Comparison of ENCODE assay signal across 8 cellular contexts in the genomic region with DNA sequence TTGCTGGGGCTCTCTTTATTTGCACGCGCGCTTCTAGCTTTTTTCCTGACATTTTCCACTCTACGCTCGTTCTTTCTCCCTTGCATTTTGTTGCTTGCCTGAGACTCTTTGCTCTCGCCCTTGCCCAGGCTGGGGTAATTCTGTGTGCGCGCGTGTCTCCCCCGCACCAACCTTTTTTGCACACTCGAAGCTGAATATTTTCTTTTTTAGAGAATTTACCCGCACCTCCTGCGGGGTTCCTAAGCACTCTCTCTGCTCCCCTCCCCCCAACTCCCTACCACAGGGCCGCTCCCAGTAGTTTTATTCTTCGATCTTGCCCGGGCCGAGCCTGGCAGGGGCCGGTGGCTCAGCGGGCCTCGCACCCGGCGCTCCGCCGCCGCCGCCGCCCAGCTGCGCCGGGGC. TPM values are rescaled to one million over a fixed set of nuclear protein-coding genes. Genes with fewer than 3 reads are reported as not detected.
DNase-seq lines count a peak whose midpoint lies in the region; ATAC-seq, FAIRE-seq and TF ChIP-seq lines count a peak whose summit lies in the region.

No MANE protein-coding gene starts in this region.

- DNase-seq in heart right ventricle, result peak in 1 of 2 donors; percentile 11
- no peak for DNase-seq in Right ventricle myocardium inferior (ENCODE audit: missing footprints)
- no peak for DNase-seq in GM12878 (ENCODE audit: low read depth, low spot score)
- DNase-seq in mesendoderm, result no peak
- DNase-seq in vagina (ENCODE audit: extremely low spot score in 2 of 2), result no peak
- DNase-seq in pons (ENCODE audit: low spot score), result no peak
- no peak for DNase-seq in NCI-H1694 treated with DMSO at 0.1 percent for 48 hours (lab: John Stamatoyannopoulos, UW)

- peaks cover 19 to 73% (median 64%) of the 10 kb centered on the region in 9 donors for H3K4me1 ChIP-seq in heart right ventricle
- H3K4me1 ChIP-seq in GM12878 (ENCODE audit: control insufficient read depth, insufficient read depth, low read length), result peaks cover 62% of the 10 kb centered on the region
- H3K4me1 ChIP-seq in mesendoderm (ENCODE audit: control insufficient read depth, low read depth, low read length), result peaks cover 2% of the 10 kb centered on the region
- peaks cover 52% of the 10 kb centered on the region for H3K4me1 ChIP-seq in vagina

- POLR2A ChIA-PET in GM12878 (lab: Charles Lee), result no interaction called here

- intact Hi-C loops in heart right ventricle (cut with DNase I), result loop anchor here in 9 of 10 donors (5.0 to 10.0 kb wide), 18 partner anchors 51 to 838 kb away; no protein-coding TSS in a partner anchor
- intact Hi-C loops in Right ventricle myocardium inferior (cut with DNase I), result loop anchor here (2.0 to 10.0 kb wide), 5 partner anchors 194 to 316 kb away; no protein-coding TSS in a partner anchor
- intact Hi-C loops in GM12878 (cut with micrococcal nuclease; ENCODE audit: unreplicated experiment), result loop anchor here (5.0 kb wide), 1 partner anchor 181 kb away; no protein-coding TSS in a partner anchor
- intact Hi-C loops in vagina (cut with DNase I), result loop anchor here (5.0 to 10.0 kb wide), 2 partner anchors 421 to 858 kb away; a partner anchor contains a TSS

- H4K5ac ChIP-seq in mesendoderm (ENCODE audit: low read length), result no peak overlapping the region

- no peak overlapping the region for H2BK15ac ChIP-seq in mesendoderm (replicated peaks; ENCODE audit: low read depth)

- H4K20me1 ChIP-seq in GM12878 (ENCODE audit: control insufficient read depth, insufficient read depth), result no peaks in the 10 kb centered on the region

- SMC1A ChIA-PET in GM12878 (lab: Charles Lee; ENCODE audit: uncharacterized antibody, unreplicated experiment), result interaction anchor here (0.6 to 1.4 kb wide), 3 partner anchors 417 to 572 kb away, joined by 3 read pairs; no protein-coding TSS in a partner anchor

- H3K56ac ChIP-seq in mesendoderm (ENCODE audit: low read length), result peak overlapping the region; percentile 99

- H3K18ac ChIP-seq in mesendoderm (ENCODE audit: low read length), result no peak overlapping the region

- ATAC-seq in heart right ventricle (peak in 1 of 8 donors; percentile 1), Right ventricle myocardium inferior (no peak), GM12878 (no peak), GM18858 (IDR thresholded peaks at IDR 0.05; ENCODE audit: unreplicated experiment) (no peak)

- H3K4me2 ChIP-seq in GM12878 (ENCODE audit: control insufficient read depth, insufficient read depth) (peak overlapping the region; percentile 95), mesendoderm (ENCODE audit: low read length) (peak overlapping the region; percentile 99)

- H3K27ac ChIP-seq in heart right ventricle, result peak overlapping the region; percentile 35 to 96 (median 88)
- no peak overlapping the region for H3K27ac ChIP-seq in GM12878 (ENCODE audit: control insufficient read depth, insufficient read depth)
- no peak overlapping the region for H3K27ac ChIP-seq in mesendoderm (ENCODE audit: low read depth, low read length)
- peak overlapping the region; percentile 90 for H3K27ac ChIP-seq in vagina

- no peak overlapping the region for H2BK120ac ChIP-seq in mesendoderm (ENCODE audit: low read depth, low read length)

- TF ChIP-seq POLR2A in GM12878 (IDR thresholded peaks at IDR 0.05; ENCODE audit: low read depth, low read length), result no peak
- no peak for TF ChIP-seq POLR2A in vagina (IDR thresholded peaks at IDR 0.05)

- TF ChIP-seq CTCF in heart right ventricle (IDR thresholded peaks at IDR 0.05) (no peak), GM12878 (IDR thresholded peaks at IDR 0.05 in 2 of 3, conservative IDR thresholded peaks at IDR 0.05 in 1 of 3; ENCODE audit: control insufficient read depth in 2 of 3, extremely low read depth in 1 of 3, insufficient read depth in 1 of 3, low read depth in 3 of 3, low read length in 3 of 3) (no peak), vagina (IDR thresholded peaks at IDR 0.05) (no peak)

- no peak for TF ChIP-seq EP300 in GM12878 (IDR thresholded peaks at IDR 0.05; ENCODE audit: borderline replicate concordance in 1 of 2, control insufficient read depth in 1 of 2, low read depth in 2 of 2, low read length in 2 of 2)

- no peak overlapping the region for H3K4ac ChIP-seq in mesendoderm (ENCODE audit: low read depth, low read length)

- H2BK5ac ChIP-seq in mesendoderm (ENCODE audit: low read length), result no peak overlapping the region

- no peak for FAIRE-seq in GM12878 (lab: Jason Lieb, UNC)

- H3K27me3 ChIP-seq in heart right ventricle, result no peaks in the 10 kb centered on the region
- H3K27me3 ChIP-seq in GM12878 (replicated peaks in 1 of 2; ENCODE audit: control insufficient read depth in 2 of 2, insufficient read depth in 2 of 2, low read length in 1 of 2), result peaks cover 0 to 5% of the 10 kb centered on the region in 2 experiments; a peak in 2 of 4 replicates
- peaks cover 4% of the 10 kb centered on the region for H3K27me3 ChIP-seq in mesendoderm (ENCODE audit: insufficient read depth, low read length, poor library complexity)
- H3K27me3 ChIP-seq in vagina, result no peaks in the 10 kb centered on the region

- H3K4me3 ChIP-seq in heart right ventricle, result peak overlapping the region; percentile 60 to 98 (median 86)
- H3K4me3 ChIP-seq in GM12878, result peak overlapping the region; percentile 73
- H3K4me3 ChIP-seq in mesendoderm (ENCODE audit: low read length), result peak overlapping the region; percentile 42
- peak overlapping the region; percentile 62 to 75 for H3K4me3 ChIP-seq in vagina

- TF ChIP-seq RAD21 in GM12878 (IDR thresholded peaks at IDR 0.05; ENCODE audit: insufficient read depth, low read depth, low read length), result no peak

- no peak overlapping the region for H2AFZ ChIP-seq in GM12878 (ENCODE audit: control insufficient read depth, low read depth, low read length)

- H3K23ac ChIP-seq in mesendoderm (ENCODE audit: low read length), result no peak overlapping the region

- no TSS peak for BruUV-seq in GM12878 (replicated peaks; lab: Mats Ljungman, UMichigan)

- H3K36me3 ChIP-seq in heart right ventricle (peaks cover 0 to 16% (median 0%) of the 10 kb centered on the region in 9 donors), GM12878 (ENCODE audit: control insufficient read depth in 2 of 2, insufficient read depth in 2 of 2, low read length in 1 of 2) (no peaks in the 10 kb centered on the region), mesendoderm (ENCODE audit: control insufficient read depth, insufficient read depth, low read length) (no peaks in the 10 kb centered on the region), vagina (no peaks in the 10 kb centered on the region)

- H2AK5ac ChIP-seq in mesendoderm (ENCODE audit: low read length), result no peak overlapping the region

- CTCF ChIA-PET in GM12878 (lab: Yijun Ruan, JAX), result interaction anchor here (1.3 to 4.8 kb wide), 4 partner anchors 14 to 584 kb away, joined by 3 to 29 read pairs (median 12); a partner anchor contains a TSS

- no peaks in the 10 kb centered on the region; the same call in 1 of the 2 replicates for H3K79me2 ChIP-seq in GM12878 (ENCODE audit: control insufficient read depth, insufficient read depth, low read length)
- no peaks in the 10 kb centered on the region for H3K79me2 ChIP-seq in mesendoderm (ENCODE audit: control insufficient read depth, insufficient read depth, low read length)

- H3K9me3 ChIP-seq in heart right ventricle (no peaks in the 10 kb centered on the region), GM12878 (replicated peaks; ENCODE audit: control insufficient read depth, insufficient read depth, low read length) (no peaks in the 10 kb centered on the region), vagina (no peaks in the 10 kb centered on the region)

- H3K79me1 ChIP-seq in mesendoderm (ENCODE audit: low read length), result no peaks in the 10 kb centered on the region

- H4K8ac ChIP-seq in mesendoderm (ENCODE audit: low read depth, low read length), result no peak overlapping the region

- RAD21 ChIA-PET in GM12878 (lab: Charles Lee; ENCODE audit: unreplicated experiment), result interaction anchor here (1.5 to 2.5 kb wide), 3 partner anchors 15 to 576 kb away, joined by 3 to 9 read pairs (median 7); a partner anchor contains a TSS

- H3K9ac ChIP-seq in GM12878 (ENCODE audit: control insufficient read depth, insufficient read depth, low read length), result peak overlapping the region; percentile 61
- H3K9ac ChIP-seq in mesendoderm (ENCODE audit: low read length), result peak overlapping the region; percentile 93

- in situ Hi-C loops in GM12878 (cut with MboI), result loop anchor here (10.0 kb wide), 1 partner anchor 438 kb away; no protein-coding TSS in a partner anchor

- WGBS in heart right ventricle, 2 donors, result 0% methylated on average over 29 of the region's 29 CpGs
- under 1% methylated on average over 29 of the region's 29 CpGs for WGBS in GM12878 (ENCODE audit: insufficient coverage, insufficient replicate concordance, low lambda C conversion rate, missing lambda C conversion rate)
- WGBS in mesendoderm (ENCODE audit: extremely low coverage, insufficient coverage, low lambda C conversion rate), result no CpG with 5 or more reads among the region's 29 CpGs

RNA-seq across cellular contexts. Expression of a gene that starts 0.7 kb away (rescaled TPM):
- 10 to 100 TPM in 9 of 10 donors, 1 to 10 TPM in 1; 9.2 to 61.7 (median 19.8) TPM for total RNA-seq in heart right ventricle
- 10 to 100 TPM in 1 of 2 donors, 1 to 10 TPM in 1; 8.9 to 15.4 TPM for polyA plus RNA-seq in heart right ventricle
- 15.7 TPM for total RNA-seq in Right ventricle myocardium inferior
- total RNA-seq in GM12878 (2013; cell fraction: nucleolus; rRNA removed), result 0.56 and 0.66 TPM in 2 replicates
- total RNA-seq in GM12878 (2014; rRNA removed), result 2.5 and 3.5 TPM in 2 replicates
- 0.88 and 0.94 TPM in 2 replicates for total RNA-seq in GM12878 (2014; rRNA removed; fragmentation: Illumina TruSeq; extraction: Trizol)
- total RNA-seq in GM12878 (2021), result 4.2 and 5.0 TPM in 2 replicates
- polyA plus RNA-seq in GM12878 (2011; ENCODE audit: low read depth), result 1.1 TPM
- 0.92 and 1.0 TPM in 2 replicates for polyA plus RNA-seq in GM12878 (2011; rRNA removed)
- 1.5 and 2.5 TPM in 2 replicates for polyA plus RNA-seq in GM12878 (2011; cell fraction: cytosol; rRNA removed)
- 6.0 and 6.2 TPM in 2 replicates for polyA plus RNA-seq in GM12878 (2011; cell fraction: nucleus; rRNA removed)
- 5.4 and 5.6 TPM in 2 replicates for polyA plus RNA-seq in GM12878 (2012)
- 0.41 and 1.00 TPM in 2 replicates for polyA plus RNA-seq in GM12878 (2014; fragmentation: Illumina TruSeq; extraction: Trizol)
- polyA plus RNA-seq in GM12878 (2014; fragmentation: Nextera tagmentation; extraction: Ambion mirVana), result under 1 TPM; 0.27 to 0.58 TPM
- 3.7 and 4.8 TPM in 2 replicates for polyA plus RNA-seq in GM12878 (2014; rRNA removed)
- 1 to 10 TPM; 1.3 to 1.6 TPM for polyA plus RNA-seq in GM12878 (2016; fragmentation: Nextera tagmentation; extraction: Ambion mirVana)
- 0.37 and 0.82 TPM in 2 replicates for polyA minus RNA-seq in GM12878 (2011; rRNA and poly(A)+ RNA removed)
- 1.5 and 1.7 TPM in 2 replicates for polyA minus RNA-seq in GM12878 (2011; cell fraction: cytosol; rRNA and poly(A)+ RNA removed)
- polyA minus RNA-seq in GM12878 (2011; cell fraction: nucleus; rRNA and poly(A)+ RNA removed), result 1.9 and 4.5 TPM in 2 replicates
- 6.2 TPM for polyA plus RNA-seq in mesendoderm (2013, experiment 1 of 2)
- polyA plus RNA-seq in mesendoderm (2013, experiment 2 of 2), result 5.9 TPM
- total RNA-seq in vagina, result 20.4 TPM

RNA-seq across cellular contexts. Expression of a gene that starts 14.4 kb away (rescaled TPM):
- total RNA-seq in heart right ventricle (10 to 100 TPM; 11.9 to 22.1 (median 18.9) TPM), Right ventricle myocardium inferior (20.9 TPM), GM12878 (2014; rRNA removed) (56.1 and 59.3 TPM in 2 replicates), GM12878 (2014; rRNA removed; fragmentation: Illumina TruSeq; extraction: Trizol) (57.0 and 58.6 TPM in 2 replicates), GM12878 (2021) (29.8 and 30.0 TPM in 2 replicates), vagina (40.3 TPM)
- polyA plus RNA-seq in heart right ventricle (10 to 100 TPM; 11.3 to 17.9 TPM), GM12878 (2011; rRNA removed) (68.0 and 75.6 TPM in 2 replicates), GM12878 (2014; fragmentation: Illumina TruSeq; extraction: Trizol) (65.8 and 76.8 TPM in 2 replicates), GM12878 (2014; fragmentation: Nextera tagmentation; extraction: Ambion mirVana) (10 to 100 TPM; 14.3 to 23.5 TPM), GM12878 (2014; rRNA removed) (42.7 and 51.0 TPM in 2 replicates), GM12878 (2016; fragmentation: Nextera tagmentation; extraction: Ambion mirVana) (10 to 100 TPM; 52.9 to 55.8 TPM)
- total RNA-seq in GM12878 (2013; cell fraction: nucleolus; rRNA removed), result 90.2 and 98.4 TPM in 2 replicates
- 29.4 TPM for polyA plus RNA-seq in GM12878 (2011; ENCODE audit: low read depth)
- polyA plus RNA-seq in GM12878 (2011; cell fraction: cytosol; rRNA removed), result 47.1 and 48.5 TPM in 2 replicates
- 96.0 and 133 TPM in 2 replicates for polyA plus RNA-seq in GM12878 (2011; cell fraction: nucleus; rRNA removed)
- polyA plus RNA-seq in GM12878 (2012), result 24.1 and 28.7 TPM in 2 replicates
- 77.9 and 79.7 TPM in 2 replicates for polyA minus RNA-seq in GM12878 (2011; rRNA and poly(A)+ RNA removed)
- 20.4 and 21.8 TPM in 2 replicates for polyA minus RNA-seq in GM12878 (2011; cell fraction: cytosol; rRNA and poly(A)+ RNA removed)
- 44.2 and 51.9 TPM in 2 replicates for polyA minus RNA-seq in GM12878 (2011; cell fraction: nucleus; rRNA and poly(A)+ RNA removed)
- polyA plus RNA-seq in mesendoderm (2013, experiment 1 of 2), result 40.6 TPM
- polyA plus RNA-seq in mesendoderm (2013, experiment 2 of 2), result 42.2 TPM

RNA-seq across cellular contexts. Expression of a gene that starts 53.2 kb away (rescaled TPM):
- total RNA-seq in heart right ventricle, result 1 to 10 TPM; 3.1 to 9.5 (median 4.5) TPM
- 10 to 100 TPM in 1 of 2 donors, 1 to 10 TPM in 1; 8.2 to 21.9 TPM for polyA plus RNA-seq in heart right ventricle
- total RNA-seq in Right ventricle myocardium inferior, result 6.1 TPM
- 9.1 and 10.0 TPM in 2 replicates for total RNA-seq in GM12878 (2013; cell fraction: nucleolus; rRNA removed)
- 4.0 and 7.6 TPM in 2 replicates for total RNA-seq in GM12878 (2014; rRNA removed)
- total RNA-seq in GM12878 (2014; rRNA removed; fragmentation: Illumina TruSeq; extraction: Trizol), result 2.9 and 3.1 TPM in 2 replicates
- total RNA-seq in GM12878 (2021), result 7.3 and 8.4 TPM in 2 replicates
- 4.9 TPM for polyA plus RNA-seq in GM12878 (2011; ENCODE audit: low read depth)
- polyA plus RNA-seq in GM12878 (2011; rRNA removed), result 0.57 and 0.69 TPM in 2 replicates
- polyA plus RNA-seq in GM12878 (2011; cell fraction: cytosol; rRNA removed), result 1.1 and 1.2 TPM in 2 replicates
- 5.0 and 5.2 TPM in 2 replicates for polyA plus RNA-seq in GM12878 (2011; cell fraction: nucleus; rRNA removed)
- 6.6 and 7.0 TPM in 2 replicates for polyA plus RNA-seq in GM12878 (2012)
- 2.9 and 4.9 TPM in 2 replicates for polyA plus RNA-seq in GM12878 (2014; fragmentation: Illumina TruSeq; extraction: Trizol)
- 1 to 10 TPM in 1 of 2 experiments, under 1 TPM in 1; 0.89 to 1.1 TPM for polyA plus RNA-seq in GM12878 (2014; fragmentation: Nextera tagmentation; extraction: Ambion mirVana)
- 7.7 and 8.3 TPM in 2 replicates for polyA plus RNA-seq in GM12878 (2014; rRNA removed)
- 1 to 10 TPM; 1.9 to 4.1 TPM for polyA plus RNA-seq in GM12878 (2016; fragmentation: Nextera tagmentation; extraction: Ambion mirVana)
- polyA minus RNA-seq in GM12878 (2011; rRNA and poly(A)+ RNA removed), result 0.51 and 2.2 TPM in 2 replicates
- polyA minus RNA-seq in GM12878 (2011; cell fraction: cytosol; rRNA and poly(A)+ RNA removed), result 1.3 TPM in 1 of 2 replicates, not detected in the other
- polyA minus RNA-seq in GM12878 (2011; cell fraction: nucleus; rRNA and poly(A)+ RNA removed), result 1.1 and 1.5 TPM in 2 replicates
- polyA plus RNA-seq in mesendoderm (2013, experiment 1 of 2), result 5.0 TPM
- 5.0 TPM for polyA plus RNA-seq in mesendoderm (2013, experiment 2 of 2)
- total RNA-seq in vagina, result 11.0 TPM

Comparison
In these comparisons a context has a peak if more than half of its experiments do, and no peak if none do; other contexts are left out.
1. H3K27ac ChIP-seq: peak in heart right ventricle (10 of 10) and vagina (single experiment); none in GM12878 (single experiment) and mesendoderm (single experiment).
2. Peak in every context shown above with its lines, with median percentiles within 50 percentile points of each other: H3K4me3 ChIP-seq.